In the genomic region with DNA sequence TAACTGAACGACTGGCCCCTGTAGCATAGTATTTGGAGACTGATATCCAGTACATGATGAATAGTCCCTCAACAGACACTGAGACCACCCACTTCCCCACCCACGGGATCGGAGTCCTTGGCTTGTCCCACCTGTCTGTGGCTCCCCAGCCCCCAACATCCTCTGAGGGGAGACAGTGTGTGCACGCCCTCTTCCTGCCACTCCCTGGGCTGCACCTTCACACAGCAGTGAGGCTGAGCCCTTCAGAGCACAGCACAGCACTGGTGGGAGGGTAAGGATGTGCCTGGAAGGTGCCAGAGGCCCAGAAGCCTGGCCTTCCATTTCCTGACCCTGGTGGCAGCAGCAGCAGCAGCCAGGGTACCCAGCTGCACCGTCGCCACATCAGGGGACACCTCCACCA, we compare ENCODE assay signal across 12 cellular contexts.
A peak's percentile ranks its signal among the peaks of the same experiment; 100 is the strongest.
DNase-seq lines count a peak whose midpoint lies in the region; TF ChIP-seq lines count a peak whose summit lies in the region.
"Had no signal": no experiment of that assay in that cellular context is flagged by ENCODE, and none has a peak within 500 bp of the region (broad histone marks: within the 10 kb centered on the region; RNA-seq: fewer than 3 reads in every experiment).

No MANE protein-coding gene starts in this region.

- H4K20me1 ChIP-seq in MM.1S (ENCODE audit: insufficient read depth, low read length): no peaks in the 10 kb centered on the region

- no peak for DNase-seq in MM.1S
- DNase-seq in putamen (ENCODE audit: low spot score): peak; percentile 30
- no peak for DNase-seq in ACHN
- no peak for DNase-seq in cerebellar cortex (ENCODE audit: low spot score)
- DNase-seq in SKM-1 treated with dmso at 0.1 percent for 144 hours (lab: John Stamatoyannopoulos, UW; ENCODE audit: unreplicated experiment): no peak
- DNase-seq: KBM-7, NCI-H2081, substantia nigra had no signal

- no peaks in the 10 kb centered on the region for H3K9me3 Mint-ChIP-seq in activated naive CD4-positive, alpha-beta T cell treated with anti-CD3 and anti-CD28 coated beads, Interleukin-2, amount 50 U/mL, for 24 hours
- H3K9me3 Mint-ChIP-seq: mesothelial cell of epicardium had no signal

- no peak overlapping the region for H2AFZ ChIP-seq in MM.1S (ENCODE audit: low read length)

- no peak overlapping the region for H3K27ac ChIP-seq in MM.1S (ENCODE audit: low read length)
- H3K27ac ChIP-seq: cardiac muscle cell had no signal

- no peak overlapping the region for H3K4me2 ChIP-seq in MM.1S (ENCODE audit: low read depth, low read length)

- no peak overlapping the region for H3K9ac ChIP-seq in MM.1S (ENCODE audit: low read length)

- no peak overlapping the region for H3K4me3 Mint-ChIP-seq in activated naive CD4-positive, alpha-beta T cell treated with anti-CD3 and anti-CD28 coated beads, Interleukin-2, amount 50 U/mL, for 24 hours
- H3K4me3 Mint-ChIP-seq: mesothelial cell of epicardium had no signal

- H3K36me3 ChIP-seq in MM.1S (replicated peaks; ENCODE audit: insufficient read depth, low read length): no peaks in the 10 kb centered on the region

- no peaks in the 10 kb centered on the region for H3K4me1 ChIP-seq in MM.1S (ENCODE audit: low read length)

- no peaks in the 10 kb centered on the region for H3K27me3 Mint-ChIP-seq in activated naive CD4-positive, alpha-beta T cell treated with anti-CD3 and anti-CD28 coated beads, Interleukin-2, amount 50 U/mL, for 24 hours

- peaks cover 27% of the 10 kb centered on the region for H3K4me1 Mint-ChIP-seq in activated naive CD4-positive, alpha-beta T cell treated with anti-CD3 and anti-CD28 coated beads, Interleukin-2, amount 50 U/mL, for 24 hours
- H3K4me1 Mint-ChIP-seq: mesothelial cell of epicardium had no signal

- peak overlapping the region; percentile 65 for H3K27ac Mint-ChIP-seq in activated naive CD4-positive, alpha-beta T cell treated with anti-CD3 and anti-CD28 coated beads, Interleukin-2, amount 50 U/mL, for 24 hours
- H3K27ac Mint-ChIP-seq: mesothelial cell of epicardium had no signal

- H3K27me3 ChIP-seq in MM.1S (replicated peaks; ENCODE audit: insufficient read depth, low read length): no peaks in the 10 kb centered on the region
- H3K27me3 ChIP-seq: cardiac muscle cell had no signal

- H3K36me3 Mint-ChIP-seq in activated naive CD4-positive, alpha-beta T cell treated with anti-CD3 and anti-CD28 coated beads, Interleukin-2, amount 50 U/mL, for 24 hours: peaks cover 14% of the 10 kb centered on the region

- H3K4me3 ChIP-seq in MM.1S (ENCODE audit: low read length): no peak overlapping the region
- H3K4me3 ChIP-seq: cardiac muscle cell had no signal

- H3K79me2 ChIP-seq in MM.1S (ENCODE audit: low read length): no peaks in the 10 kb centered on the region

- in situ Hi-C loops in ACHN (cut with HindIII; ENCODE audit: low pct_ligation_motif_present, low pct_unique_long_range_greater_than_20kb, low sequenced_read_pairs): no loop called here

- H3K9me3 ChIP-seq in MM.1S (replicated peaks; ENCODE audit: insufficient read depth, low read length): no peaks in the 10 kb centered on the region

- no peaks in the 10 kb centered on the region for H3F3A ChIP-seq in MM.1S (ENCODE audit: insufficient read depth, low read length)

- H3K9me2 ChIP-seq in MM.1S (replicated peaks; ENCODE audit: insufficient read depth, low read length): no peaks in the 10 kb centered on the region

- TF ChIP-seq CTCF in GM12873 (IDR thresholded peaks at IDR 0.05; ENCODE audit: insufficient read depth, low read depth, low read length, missing control alignments) (peak; percentile 29), MM.1S (IDR thresholded peaks at IDR 0.05; ENCODE audit: low read length) (0 out of 2 replicates have a peak, but pooled peaks have one; percentile 2)
